10 cellular contexts compared by ENCODE assay signal in genomic region chr3:188712257-188712924, GRCh38.
DNase-seq lines count a peak whose midpoint lies in the region; ATAC-seq, FAIRE-seq and TF ChIP-seq lines count a peak whose summit lies in the region.
"Had no signal": no experiment of that assay in that cellular context is flagged by ENCODE, and none has a peak within 500 bp of the region (broad histone marks: within the 10 kb centered on the region; RNA-seq: fewer than 3 reads in every experiment).

No MANE protein-coding gene starts in this region.

- intact Hi-C loops in Right ventricle myocardium inferior (cut with DNase I) (no loop called here), cardiac septum (cut with DNase I) (no loop called here), A673 (cut with micrococcal nuclease; ENCODE audit: unreplicated experiment) (no loop called here)

- in situ Hi-C loops in brain microvascular endothelial cell (cut with HindIII; ENCODE audit: low pct_ligation_motif_present, low sequenced_read_pairs), result no loop called here

- POLR2A ChIA-PET in A673 (lab: Charles Lee; ENCODE audit: low non-redundant PET), result no interaction called here

- ATAC-seq in Right ventricle myocardium inferior, result peak; percentile 67
- peak; percentile 94 for ATAC-seq in left lobe of liver
- no peak for ATAC-seq in GM18511 (IDR thresholded peaks at IDR 0.05; ENCODE audit: unreplicated experiment)

- FAIRE-seq in urothelium cell line (lab: Jason Lieb, UNC), result no peak

- H3K36me3 ChIP-seq in brain microvascular endothelial cell (replicated peaks), result no peaks in the 10 kb centered on the region
- no peaks in the 10 kb centered on the region for H3K36me3 ChIP-seq in A673 (ENCODE audit: insufficient read depth, low read length, poor library complexity, severe bottlenecking)
- H3K36me3 ChIP-seq: BLaER1 had no signal

- H3K4me3 ChIP-seq in brain microvascular endothelial cell (ENCODE audit: low read depth, low read length) (no peak overlapping the region), A673 (ENCODE audit: low read depth, low read length, poor library complexity, severe bottlenecking) (no peak overlapping the region)
- H3K4me3 ChIP-seq: BLaER1 had no signal

- TF ChIP-seq CTCF in brain microvascular endothelial cell (IDR thresholded peaks at IDR 0.05; ENCODE audit: low read depth, low read length, missing control alignments) (no peak), A673 (conservative IDR thresholded peaks at IDR 0.05; ENCODE audit: low read depth, low read length) (no peak)

- no TSS peak for BruUV-seq in A673 (replicated peaks; lab: Mats Ljungman, UMichigan)

- H3K27me3 ChIP-seq in brain microvascular endothelial cell (replicated peaks), result no peaks in the 10 kb centered on the region
- H3K27me3 ChIP-seq in A673 (replicated peaks; ENCODE audit: insufficient read depth, low read depth, low read length, poor library complexity), result no peaks in the 10 kb centered on the region
- H3K27me3 ChIP-seq: BLaER1 had no signal

- CTCF ChIA-PET in A673 (lab: Charles Lee), result no interaction called here

- H3K27ac ChIP-seq in brain microvascular endothelial cell (peak overlapping the region; percentile 83), A673 (ENCODE audit: low read depth, low read length, poor library complexity, severe bottlenecking) (no peak overlapping the region)
- H3K27ac ChIP-seq: BLaER1 had no signal

- H3K9me3 ChIP-seq in A673 (ENCODE audit: low read depth, low read length, poor library complexity, severe bottlenecking), result no peaks in the 10 kb centered on the region
- H3K9me3 ChIP-seq: BLaER1 had no signal

- no peaks in the 10 kb centered on the region for H3K4me1 ChIP-seq in A673 (ENCODE audit: insufficient read depth, low read length, poor library complexity, severe bottlenecking)
- H3K4me1 ChIP-seq: BLaER1 had no signal

- DNase-seq in Right ventricle myocardium inferior (ENCODE audit: missing footprints), result no peak
- DNase-seq in cardiac septum (ENCODE audit: low spot score), result no peak
- peak; percentile 71 for DNase-seq in brain microvascular endothelial cell
- no peak for DNase-seq in left lobe of liver (ENCODE audit: low spot score)
- DNase-seq in urothelium cell line (ENCODE audit: low spot score), result peak; percentile 5
- DNase-seq in A673 (ENCODE audit: low spot score), result no peak
- DNase-seq in NCI-H146 treated with DMSO at 0.1 percent for 48 hours (lab: John Stamatoyannopoulos, UW; ENCODE audit: unreplicated experiment), result no peak
- DNase-seq: activated effector memory CD4-positive, alpha-beta T cell treated with anti-CD3 and anti-CD28 coated beads, Interleukin-2, amount 50 U/mL, for 16 hours had no signal

Comparison
In these comparisons a context has a peak if more than half of its experiments do, and no peak if none do; other contexts are left out.
1. DNase-seq: peak in brain microvascular endothelial cell (single experiment) and urothelium cell line (single experiment); none in Right ventricle myocardium inferior (single experiment), cardiac septum (single experiment), left lobe of liver (single experiment), A673 (single experiment) and NCI-H146 treated with DMSO at 0.1 percent for 48 hours (single experiment).